ENCODE assay signal across 1 cellular context in genomic region chr1:30756545-30757195, GRCh38.
A peak's percentile ranks its signal among the peaks of the same experiment; 100 is the strongest.
TF ChIP-seq lines count a peak whose summit lies in the region.

No MANE protein-coding gene starts in this region.

TF ChIP-seq in HepG2, 621 proteins besides CTCF, POLR2A, EP300 and RAD21 (continued from another document):
- TF ChIP-seq, protein P1, sequence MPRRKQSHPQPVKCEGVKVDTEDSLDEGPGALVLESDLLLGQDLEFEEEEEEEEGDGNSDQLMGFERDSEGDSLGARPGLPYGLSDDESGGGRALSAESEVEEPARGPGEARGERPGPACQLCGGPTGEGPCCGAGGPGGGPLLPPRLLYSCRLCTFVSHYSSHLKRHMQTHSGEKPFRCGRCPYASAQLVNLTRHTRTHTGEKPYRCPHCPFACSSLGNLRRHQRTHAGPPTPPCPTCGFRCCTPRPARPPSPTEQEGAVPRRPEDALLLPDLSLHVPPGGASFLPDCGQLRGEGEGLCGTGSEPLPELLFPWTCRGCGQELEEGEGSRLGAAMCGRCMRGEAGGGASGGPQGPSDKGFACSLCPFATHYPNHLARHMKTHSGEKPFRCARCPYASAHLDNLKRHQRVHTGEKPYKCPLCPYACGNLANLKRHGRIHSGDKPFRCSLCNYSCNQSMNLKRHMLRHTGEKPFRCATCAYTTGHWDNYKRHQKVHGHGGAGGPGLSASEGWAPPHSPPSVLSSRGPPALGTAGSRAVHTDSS (CRISPR knock-in tag; conservative IDR thresholded peaks at IDR 0.05) = no peak
- TF ChIP-seq RXRB (CRISPR knock-in tag; IDR thresholded peaks at IDR 0.05; ENCODE audit: borderline replicate concordance) = no peak
- peak; percentile 43; the same call in 1 of the 2 replicates for TF ChIP-seq CEBPB (IDR thresholded peaks at IDR 0.05; ENCODE audit: borderline replicate concordance, low read depth, low read length)
- TF ChIP-seq FOXA1 (IDR thresholded peaks at IDR 0.05) = no peak
- TF ChIP-seq FOXA1 (CRISPR knock-in tag; IDR thresholded peaks at IDR 0.05) = no peak
- TF ChIP-seq ZNF768 (CRISPR knock-in tag; IDR thresholded peaks at IDR 0.05) = peak; percentile 78
